Comparison of ENCODE assay signal across 10 cellular contexts in genomic region chr7:20929199-20929598, GRCh38.
"Had no signal": no experiment of that assay in that cellular context is flagged by ENCODE, and none has a peak within 500 bp of the region (broad histone marks: within the 10 kb centered on the region; RNA-seq: fewer than 3 reads in every experiment).

No MANE protein-coding gene starts in this region.

- H2AFZ ChIP-seq: GM23248 had no signal

- DNase-seq: GM23248, GOT3, H7, HFFc6, IMR-90, KG1 had no signal

- H3K36me3 ChIP-seq: HAP-1 had no signal

- FAIRE-seq: K562 had no signal

- H3K4me1 ChIP-seq: HAP-1 had no signal

- ATAC-seq: HCT116, K562 had no signal

- H3K9me3 ChIP-seq: HAP-1 had no signal

- H3K9ac ChIP-seq: GM23248 had no signal

- H3K4me3 ChIP-seq: GM23248, HAP-1, K562 had no signal

- H3K27ac ChIP-seq: GM23248, HL-60 had no signal
